19 cellular contexts compared by ENCODE assay signal in genomic region chr2:240730506-240731326, GRCh38. TPM values are rescaled to one million over a fixed set of nuclear protein-coding genes. Genes with fewer than 3 reads are reported as not detected.
DNase-seq lines count a peak whose midpoint lies in the region; ATAC-seq, FAIRE-seq and TF ChIP-seq lines count a peak whose summit lies in the region.
"Had no signal": no experiment of that assay in that cellular context is flagged by ENCODE, and none has a peak within 500 bp of the region (broad histone marks: within the 10 kb centered on the region; RNA-seq: fewer than 3 reads in every experiment).

No MANE protein-coding gene starts in this region.

- 78% methylated on average over 11 of the region's 11 CpGs for WGBS in right cardiac atrium
- WGBS in mesendoderm (ENCODE audit: extremely low coverage, insufficient coverage, low lambda C conversion rate) = no CpG with 5 or more reads among the region's 11 CpGs

- no peaks in the 10 kb centered on the region for H3K79me1 ChIP-seq in mesendoderm (ENCODE audit: low read length)

- no peak overlapping the region for H3K56ac ChIP-seq in mesendoderm (ENCODE audit: low read length)

- H3K27ac Mint-ChIP-seq in brain = peak overlapping the region in 3 of 5 experiments; percentile 31 to 59 (median 52)

- H3K27me3 Mint-ChIP-seq in brain = no peaks in the 10 kb centered on the region

- no peaks in the 10 kb centered on the region for H3K36me3 ChIP-seq in mesendoderm (ENCODE audit: control insufficient read depth, insufficient read depth, low read length)
- no peaks in the 10 kb centered on the region for H3K36me3 ChIP-seq in upper lobe of right lung

- H3K4me3 ChIP-seq in right cardiac atrium (ENCODE audit: low read length) = no peak overlapping the region
- H3K4me3 ChIP-seq in mesendoderm (ENCODE audit: low read length) = no peak overlapping the region
- no peak overlapping the region for H3K4me3 ChIP-seq in upper lobe of right lung

- H3K23ac ChIP-seq in mesendoderm (ENCODE audit: low read length) = no peak overlapping the region

- H3K4me1 ChIP-seq in right cardiac atrium (ENCODE audit: control insufficient read depth, insufficient read depth, low read length) (no peaks in the 10 kb centered on the region), mesendoderm (ENCODE audit: control insufficient read depth, low read depth, low read length) (no peaks in the 10 kb centered on the region), upper lobe of right lung (peaks cover 9% of the 10 kb centered on the region)
- H3K4me1 ChIP-seq: Caco-2 had no signal

- no peaks in the 10 kb centered on the region for H3K79me2 ChIP-seq in mesendoderm (ENCODE audit: control insufficient read depth, insufficient read depth, low read length)

- H3K27me3 ChIP-seq in right cardiac atrium (ENCODE audit: control insufficient read depth, insufficient read depth) (no peaks in the 10 kb centered on the region), mesendoderm (ENCODE audit: insufficient read depth, low read length, poor library complexity) (no peaks in the 10 kb centered on the region), upper lobe of right lung (no peaks in the 10 kb centered on the region)

- H3K4me1 Mint-ChIP-seq in brain = peaks cover 4% of the 10 kb centered on the region

- FAIRE-seq in HTR-8/SVneo (lab: Jason Lieb, UNC) = no peak
- FAIRE-seq: A204.1, RCC 7860 had no signal

- H2BK120ac ChIP-seq in mesendoderm (ENCODE audit: low read depth, low read length) = no peak overlapping the region

- no peak overlapping the region for H2BK15ac ChIP-seq in mesendoderm (replicated peaks; ENCODE audit: low read depth)

- peak in 2 of 3 donors; percentile 28 to 40 for DNase-seq in right cardiac atrium
- DNase-seq in left cardiac atrium = no peak
- peak; percentile 12 for DNase-seq in mesendoderm
- no peak for DNase-seq in upper lobe of right lung
- DNase-seq in HTR-8/SVneo (ENCODE audit: insufficient read length, low spot score) = no peak
- DNase-seq in SIG-M5 (lab: John Stamatoyannopoulos, UW) = no peak
- no peak for DNase-seq in NCI-H2081 treated with DMSO at 0.1 percent for 48 hours (lab: John Stamatoyannopoulos, UW)
- DNase-seq: Caco-2, GOT3, MM.1S, NCI-H1105, NCI-H187 treated with DMSO at 0.1 percent for 48 hours, NCI-H2171, NCI-H446 treated with DMSO at 0.1 percent for 48 hours, SHP77 treated with DMSO at 0.1 percent for 48 hours had no signal

- H3K18ac ChIP-seq in mesendoderm (ENCODE audit: low read length) = no peak overlapping the region

- H3K4ac ChIP-seq in mesendoderm (ENCODE audit: low read depth, low read length) = no peak overlapping the region

- intact Hi-C loops in right cardiac atrium (cut with DNase I) (no loop called here), left cardiac atrium (cut with DNase I) (no loop called here), upper lobe of right lung (cut with DNase I) (no loop called here)

- no peak overlapping the region for H3K4me2 ChIP-seq in mesendoderm (ENCODE audit: low read length)
- H3K4me2 ChIP-seq: KMS-11 had no signal

- H3K4me3 Mint-ChIP-seq in brain = no peak overlapping the region

- H3K9me3 ChIP-seq in right cardiac atrium (ENCODE audit: control insufficient read depth, low read length) = no peaks in the 10 kb centered on the region
- H3K9me3 ChIP-seq in upper lobe of right lung = no peaks in the 10 kb centered on the region
- H3K9me3 ChIP-seq: Caco-2 had no signal

- H3K36me3 Mint-ChIP-seq in brain = peaks cover 36% of the 10 kb centered on the region

- ATAC-seq in right cardiac atrium (no peak), left cardiac atrium (no peak), upper lobe of right lung (no peak)

- no peak overlapping the region for H3K9ac ChIP-seq in mesendoderm (ENCODE audit: low read length)
- H3K9ac ChIP-seq: KMS-11 had no signal

- H3K27ac ChIP-seq in right cardiac atrium (ENCODE audit: low read length) = no peak overlapping the region
- no peak overlapping the region for H3K27ac ChIP-seq in mesendoderm (ENCODE audit: low read depth, low read length)
- peak overlapping the region; percentile 24 for H3K27ac ChIP-seq in upper lobe of right lung
- H3K27ac ChIP-seq: KMS-11 had no signal

- no peak overlapping the region for H4K8ac ChIP-seq in mesendoderm (ENCODE audit: low read depth, low read length)

- TF ChIP-seq CTCF in brain (conservative IDR thresholded peaks at IDR 0.05) (no peak), upper lobe of right lung (IDR thresholded peaks at IDR 0.05) (no peak)

- no peak overlapping the region for H2AK5ac ChIP-seq in mesendoderm (ENCODE audit: low read length)

- no peak overlapping the region for H4K5ac ChIP-seq in mesendoderm (ENCODE audit: low read length)

- H2BK5ac ChIP-seq in mesendoderm (ENCODE audit: low read length) = no peak overlapping the region

- H3K9me3 Mint-ChIP-seq in brain = no peaks in the 10 kb centered on the region

RNA-seq across cellular contexts. Expression of gene AQP12A, which starts 39.0 kb away (rescaled TPM):
- total RNA-seq in right cardiac atrium (not detected), left cardiac atrium (not detected), upper lobe of right lung (not detected)
- polyA plus RNA-seq in right cardiac atrium (not detected), brain (ENCODE audit: insufficient read depth, low read depth, low replicate concordance) (not detected)
- not detected for polyA plus RNA-seq in mesendoderm (2013, experiment 1 of 2)
- polyA plus RNA-seq in mesendoderm (2013, experiment 2 of 2) = not detected
- total RNA-seq: Caco-2 had no signal

RNA-seq across cellular contexts. Expression of gene AQP12B, which starts 48.0 kb away (rescaled TPM):
- total RNA-seq in right cardiac atrium (not detected), left cardiac atrium (not detected), upper lobe of right lung (not detected)
- polyA plus RNA-seq in right cardiac atrium (not detected), brain (ENCODE audit: insufficient read depth, low read depth, low replicate concordance) (0.19 TPM)
- polyA plus RNA-seq in mesendoderm (2013, experiment 1 of 2) = not detected
- not detected for polyA plus RNA-seq in mesendoderm (2013, experiment 2 of 2)
- total RNA-seq: Caco-2 had no signal

Comparison
In these comparisons a context has a peak if more than half of its experiments do, and no peak if none do; other contexts are left out.
1. DNase-seq: peak in right cardiac atrium (2 of 3) and mesendoderm (single experiment); none in left cardiac atrium (single experiment), upper lobe of right lung (single experiment), HTR-8/SVneo (single experiment), SIG-M5 (single experiment) and NCI-H2081 treated with DMSO at 0.1 percent for 48 hours (single experiment).